ENCODE assay signal across 14 cellular contexts in genomic region chr9:18920141-18920611, GRCh38.
DNase-seq lines count a peak whose midpoint lies in the region; ATAC-seq and TF ChIP-seq lines count a peak whose summit lies in the region.
"Had no signal": no experiment of that assay in that cellular context is flagged by ENCODE, and none has a peak within 500 bp of the region (broad histone marks: within the 10 kb centered on the region; RNA-seq: fewer than 3 reads in every experiment).

No MANE protein-coding gene starts in this region.

- H3K36me3 Mint-ChIP-seq in osteocyte (ENCODE audit: unreplicated experiment), result no peaks in the 10 kb centered on the region

- H3K4me1 ChIP-seq in adipocyte (ENCODE audit: control insufficient read depth, insufficient read depth, low read length) (peaks cover 35% of the 10 kb centered on the region), gastroesophageal sphincter (peaks cover 0 to 29% (median 13%) of the 10 kb centered on the region in 3 donors)

- no peaks in the 10 kb centered on the region for H3K9me3 ChIP-seq in adipocyte (ENCODE audit: control insufficient read depth, low read length)
- no peaks in the 10 kb centered on the region for H3K9me3 ChIP-seq in gastroesophageal sphincter

- no peak overlapping the region for H3K4me3 Mint-ChIP-seq in osteocyte (ENCODE audit: unreplicated experiment)

- H3K27ac ChIP-seq in gastroesophageal sphincter, result peak overlapping the region in 1 of 4 donors; percentile 27
- H3K27ac ChIP-seq: BLaER1 treated with 17β-estradiol and CSF1 and Interleukin-3, amounts not matched to agents 10 nM and 100 nM had no signal

- no peak for TF ChIP-seq POLR2A in gastroesophageal sphincter (IDR thresholded peaks at IDR 0.05)

- peak overlapping the region; percentile 76 for H3K9ac ChIP-seq in adipocyte (ENCODE audit: low read length)
- H3K9ac ChIP-seq: BLaER1 treated with 17β-estradiol and CSF1 and Interleukin-3, amounts not matched to agents 10 nM and 100 nM had no signal

- DNase-seq in GM04504 (ENCODE audit: low read depth), result peak; percentile 62
- no peak for DNase-seq in adipocyte (ENCODE audit: low read depth)
- DNase-seq in osteocyte (ENCODE audit: extremely low spot score, unreplicated experiment), result peak; percentile 51
- DNase-seq in AG20443 (ENCODE audit: low spot score), result no peak
- no peak for DNase-seq in NCI-H1436 (lab: John Stamatoyannopoulos, UW)
- DNase-seq in HPDE6-E6E7 (ENCODE audit: extremely low spot score), result no peak
- DNase-seq: DMS 273 treated with DMSO at 0.1 percent for 48 hours, GDM1, NCI-H187 treated with DMSO at 0.1 percent for 48 hours, NCI-H526 treated with DMSO at 0.1 percent for 48 hours, SHP77 treated with DMSO at 0.1 percent for 48 hours had no signal

- H3K27me3 ChIP-seq in adipocyte (replicated peaks; ENCODE audit: control insufficient read depth, insufficient read depth, low read length), result no peaks in the 10 kb centered on the region
- H3K27me3 ChIP-seq in gastroesophageal sphincter, result no peaks in the 10 kb centered on the region
- H3K27me3 ChIP-seq: BLaER1 treated with 17β-estradiol and CSF1 and Interleukin-3, amounts not matched to agents 10 nM and 100 nM had no signal

- H3K27ac Mint-ChIP-seq in osteocyte (ENCODE audit: unreplicated experiment), result no peak overlapping the region

- no peaks in the 10 kb centered on the region for H3K4me1 Mint-ChIP-seq in osteocyte (ENCODE audit: unreplicated experiment)

- H3K36me3 ChIP-seq in adipocyte (ENCODE audit: control insufficient read depth, insufficient read depth, low read length, severe bottlenecking) (no peaks in the 10 kb centered on the region), gastroesophageal sphincter (no peaks in the 10 kb centered on the region)
- H3K36me3 ChIP-seq: BLaER1 treated with 17β-estradiol and CSF1 and Interleukin-3, amounts not matched to agents 10 nM and 100 nM had no signal

- no peaks in the 10 kb centered on the region for H3K27me3 Mint-ChIP-seq in osteocyte (ENCODE audit: unreplicated experiment)

- no peaks in the 10 kb centered on the region for H3K9me3 Mint-ChIP-seq in osteocyte (ENCODE audit: unreplicated experiment)

- TF ChIP-seq EP300 in gastroesophageal sphincter (IDR thresholded peaks at IDR 0.05), result no peak

- ATAC-seq in gastroesophageal sphincter (peak; percentile 30), HG03139 (IDR thresholded peaks at IDR 0.05; ENCODE audit: unreplicated experiment) (no peak)

- WGBS in gastroesophageal sphincter (ENCODE audit: low coverage in 1 of 2), 2 donors, result 39 to 64% methylated on average over 2 to 3 of the region's 4 CpGs

- TF ChIP-seq CTCF in gastroesophageal sphincter (IDR thresholded peaks at IDR 0.05) (no peak), osteocyte (IDR thresholded peaks at IDR 0.05) (no peak)

- H3K4me3 ChIP-seq in adipocyte (ENCODE audit: low read length) (no peak overlapping the region), gastroesophageal sphincter (no peak overlapping the region)
- H3K4me3 ChIP-seq: BLaER1 treated with 17β-estradiol and CSF1 and Interleukin-3, amounts not matched to agents 10 nM and 100 nM had no signal

Comparison
In these comparisons a context has a peak if more than half of its experiments do, and no peak if none do; other contexts are left out.
1. DNase-seq: peak in GM04504 (single experiment) and osteocyte (single experiment); none in adipocyte (single experiment), AG20443 (single experiment), NCI-H1436 (single experiment) and HPDE6-E6E7 (single experiment).